Comparison of ENCODE assay signal across 11 cellular contexts in genomic region chr13:34863360-34864135, GRCh38.
A peak's percentile ranks its signal among the peaks of the same experiment; 100 is the strongest.
DNase-seq lines count a peak whose midpoint lies in the region.
"Had no signal": no experiment of that assay in that cellular context is flagged by ENCODE, and none has a peak within 500 bp of the region (broad histone marks: within the 10 kb centered on the region; RNA-seq: fewer than 3 reads in every experiment).

No MANE protein-coding gene starts in this region.

- DNase-seq in GM04503 (ENCODE audit: low read depth), result peak; percentile 47
- DNase-seq in NCI-H226, result peak; percentile 64
- DNase-seq in epithelial cell of prostate (ENCODE audit: low read depth, low spot score), result peak; percentile 73
- DNase-seq in skeletal muscle cell (ENCODE audit: low read depth), result peak; percentile 75
- DNase-seq in NCI-H1092 treated with DMSO at 0.1 percent for 48 hours (lab: John Stamatoyannopoulos, UW), result no peak
- no peak for DNase-seq in NCI-H2081 treated with DMSO at 0.1 percent for 48 hours (lab: John Stamatoyannopoulos, UW)
- no peak for DNase-seq in activated T-cell treated with anti-CD3 and anti-CD28 coated beads, Interleukin-2, amount 50 U/mL, for 1 hour
- DNase-seq: activated T-cell treated with anti-CD3 and anti-CD28 coated beads for 4 hours, cerebellar nuclear complex, NCI-H2081 had no signal

- H3K27ac ChIP-seq in epithelial cell of prostate, result peak overlapping the region; percentile 13

- H3K4me3 ChIP-seq in skeletal muscle cell (ENCODE audit: low read depth, low read length), result no peak overlapping the region
- H3K4me3 ChIP-seq: GM12878 had no signal

Comparison
In these comparisons a context has a peak if more than half of its experiments do, and no peak if none do; other contexts are left out.
1. DNase-seq: peak in GM04503 (single experiment), NCI-H226 (single experiment), epithelial cell of prostate (single experiment) and skeletal muscle cell (single experiment); none in NCI-H1092 treated with DMSO at 0.1 percent for 48 hours (single experiment), NCI-H2081 treated with DMSO at 0.1 percent for 48 hours (single experiment) and activated T-cell treated with anti-CD3 and anti-CD28 coated beads, Interleukin-2, amount 50 U/mL, for 1 hour (single experiment).